8 cellular contexts compared by ENCODE assay signal in genomic region chr21:43775795-43776430, GRCh38. TPM values are rescaled to one million over a fixed set of nuclear protein-coding genes. Genes with fewer than 3 reads are reported as not detected.
A peak's percentile ranks its signal among the peaks of the same experiment; 100 is the strongest.
DNase-seq lines count a peak whose midpoint lies in the region; ATAC-seq and TF ChIP-seq lines count a peak whose summit lies in the region.

Gene CSTB, minus strand, starts transcription at chr21:43776308. Its CDS starts 39 bp downstream, at chr21:43776269.

- no peak for TF ChIP-seq CTCF in lower leg skin (IDR thresholded peaks at IDR 0.05)

- 0 to 1% methylated on average over 47 to 61 of the region's 71 CpGs for WGBS in lower leg skin, 2 donors

- ATAC-seq in HG02981 (IDR thresholded peaks at IDR 0.05; ENCODE audit: unreplicated experiment) = peak; percentile 63

- peak in 1 of 2 donors; percentile 47 for TF ChIP-seq POLR2A in lower leg skin (IDR thresholded peaks at IDR 0.05)

- H3K4me3 ChIP-seq in lower leg skin (ENCODE audit: low read depth, poor library complexity, severe bottlenecking) = peak within 1 kb of the TSS; percentile 93

- peak; percentile 81 for DNase-seq in NK-92 treated with Interleukin-12 subunit alpha and Interleukin-12 subunit beta, amount 100 ng/mL, for 24 hours (lab: John Stamatoyannopoulos, UW)
- DNase-seq in NK-92 (lab: John Stamatoyannopoulos, UW; ENCODE audit: unreplicated experiment) (no peak), NCI-H510A (lab: John Stamatoyannopoulos, UW) (peak; percentile 72), dermis microvascular lymphatic vessel endothelial cell (ENCODE audit: low read depth in 2 of 2) (peak in 1 of 2 donors; percentile 71), lower leg skin (ENCODE audit: low spot score in 2 of 2) (peak; percentile 82 to 97)
- peak; percentile 88 to 91 for DNase-seq in activated CD4-positive, alpha-beta T cell treated with anti-CD3 and anti-CD28 coated beads, Interleukin-2, amount 50 U/mL, for 48 hours
- peak; percentile 77 to 82 for DNase-seq in stimulated activated CD4-positive, alpha-beta T cell treated with anti-CD3 and anti-CD28 coated beads, Interleukin-4, amount 100 ng/mL, for 48 hours (ENCODE audit: low read depth in 2 of 2)

- intact Hi-C loops in lower leg skin (cut with DNase I; ENCODE audit: low total_unique reads) = no loop called here

RNA-seq across cellular contexts. Expression of gene CSTB, which starts in this region (rescaled TPM):
- total RNA-seq in dermis microvascular lymphatic vessel endothelial cell = 15.4 and 17.6 TPM in 2 replicates
- total RNA-seq in lower leg skin = 10 to 100 TPM; 11.0 to 29.3 (median 21.8) TPM
